Comparison of ENCODE assay signal across 15 cellular contexts in genomic region chr13:50682002-50682401, GRCh38.
"Had no signal": no experiment of that assay in that cellular context is flagged by ENCODE, and none has a peak within 500 bp of the region (broad histone marks: within the 10 kb centered on the region; RNA-seq: fewer than 3 reads in every experiment).

No MANE protein-coding gene starts in this region.

- H3K4me3 Mint-ChIP-seq: central memory CD8-positive, alpha-beta T cell; effector memory CD8-positive, alpha-beta T cell; naive thymus-derived CD8-positive, alpha-beta T cell had no signal

- H3K27me3 ChIP-seq: esophagus muscularis mucosa, gastroesophageal sphincter, testis, transverse colon had no signal

- DNase-seq: effector memory CD8-positive, alpha-beta T cell; foreskin fibroblast; glutamatergic neuron; mucosa of descending colon; naive thymus-derived CD8-positive, alpha-beta T cell; posterior cingulate gyrus; stimulated activated CD4-positive, alpha-beta T cell treated with anti-CD3 and anti-CD28 coated beads, Interleukin-2, amount 100 ng/mL, for 48 hours; stimulated activated naive CD8-positive, alpha-beta T cell treated with anti-CD3 and anti-CD28 coated beads, Interleukin-15, Interleukin-2, amounts not matched to agents 100 U/mL and 50 U/mL, for 24 hours; testis; transverse colon had no signal

- H3K27ac ChIP-seq: epithelial cell of prostate, esophagus muscularis mucosa, gastroesophageal sphincter, transverse colon had no signal

- H3K36me3 Mint-ChIP-seq: naive thymus-derived CD8-positive, alpha-beta T cell had no signal

- H3K36me3 ChIP-seq: esophagus muscularis mucosa, gastroesophageal sphincter, transverse colon had no signal

- H3K27ac Mint-ChIP-seq: effector memory CD8-positive, alpha-beta T cell; naive thymus-derived CD8-positive, alpha-beta T cell had no signal

- H3K27me3 Mint-ChIP-seq: central memory CD8-positive, alpha-beta T cell had no signal

- H3K4me3 ChIP-seq: esophagus muscularis mucosa, gastroesophageal sphincter, mucosa of descending colon, smooth muscle cell, testis, transverse colon had no signal

- H3K9me3 ChIP-seq: esophagus muscularis mucosa, gastroesophageal sphincter, mucosa of descending colon, testis, transverse colon had no signal

- H3K4me2 ChIP-seq: smooth muscle cell had no signal

- H3K9me3 Mint-ChIP-seq: central memory CD8-positive, alpha-beta T cell; effector memory CD8-positive, alpha-beta T cell; naive thymus-derived CD8-positive, alpha-beta T cell had no signal

- ATAC-seq: effector memory CD8-positive, alpha-beta T cell; gastroesophageal sphincter; mucosa of descending colon; naive thymus-derived CD8-positive, alpha-beta T cell; stimulated activated naive CD8-positive, alpha-beta T cell treated with anti-CD3 and anti-CD28 coated beads, Interleukin-15, Interleukin-2, amounts not matched to agents 100 U/mL and 50 U/mL, for 24 hours had no signal
